ENCODE assay signal across 1 cellular context in the genomic region with DNA sequence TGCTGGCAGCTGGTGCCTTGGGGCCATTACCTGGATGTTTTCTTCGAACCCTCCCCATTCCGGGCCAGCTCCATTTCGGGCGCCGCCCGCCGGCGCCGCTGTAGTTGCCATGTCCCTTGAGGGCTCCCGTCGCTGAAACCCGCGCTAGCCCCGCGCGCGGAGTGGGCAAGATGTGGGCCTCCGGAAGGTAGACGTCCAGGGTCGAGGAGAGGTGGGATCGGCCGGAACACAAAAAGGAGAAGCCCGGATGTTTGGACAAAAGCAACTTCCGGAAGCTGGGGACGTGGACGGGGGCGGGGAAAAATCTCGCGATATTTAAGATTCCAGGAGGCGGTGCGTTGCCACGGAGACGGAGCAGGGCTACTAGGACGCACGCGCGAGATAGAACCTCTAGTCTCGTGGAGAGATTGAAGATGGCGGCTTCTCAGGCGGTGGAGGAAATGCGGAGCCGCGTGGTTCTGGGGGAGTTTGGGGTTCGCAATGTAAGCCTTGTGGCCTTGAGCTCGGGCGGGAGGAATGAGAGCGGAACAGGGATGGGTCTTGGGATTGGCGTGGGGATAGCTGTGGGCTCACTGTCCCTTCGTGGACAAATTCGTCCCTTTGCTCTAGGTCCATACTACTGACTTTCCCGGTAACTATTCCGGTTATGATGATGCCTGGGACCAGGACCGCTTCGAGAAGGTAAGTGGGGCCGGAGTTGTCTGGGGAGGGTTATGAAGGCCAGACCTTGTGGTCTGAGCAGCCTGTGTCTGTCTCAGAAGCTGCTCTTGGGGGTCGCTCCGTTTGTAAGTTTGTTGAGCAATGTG.
TF ChIP-seq lines count a peak whose summit lies in the region.

A gene with protein sequence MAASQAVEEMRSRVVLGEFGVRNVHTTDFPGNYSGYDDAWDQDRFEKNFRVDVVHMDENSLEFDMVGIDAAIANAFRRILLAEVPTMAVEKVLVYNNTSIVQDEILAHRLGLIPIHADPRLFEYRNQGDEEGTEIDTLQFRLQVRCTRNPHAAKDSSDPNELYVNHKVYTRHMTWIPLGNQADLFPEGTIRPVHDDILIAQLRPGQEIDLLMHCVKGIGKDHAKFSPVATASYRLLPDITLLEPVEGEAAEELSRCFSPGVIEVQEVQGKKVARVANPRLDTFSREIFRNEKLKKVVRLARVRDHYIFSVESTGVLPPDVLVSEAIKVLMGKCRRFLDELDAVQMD (plus strand): TSS at position 393 of the 806 bp plus-strand sequence. CDS start 21 bp downstream, at position 414.
A gene (minus strand): TSS at position 230 of the 806 bp plus-strand sequence. CDS start 119 bp downstream, at position 111.

TF ChIP-seq in HepG2, 621 proteins besides CTCF, POLR2A, EP300 and RAD21 (continued from another document and continues in another):
- TF ChIP-seq, protein P1, sequence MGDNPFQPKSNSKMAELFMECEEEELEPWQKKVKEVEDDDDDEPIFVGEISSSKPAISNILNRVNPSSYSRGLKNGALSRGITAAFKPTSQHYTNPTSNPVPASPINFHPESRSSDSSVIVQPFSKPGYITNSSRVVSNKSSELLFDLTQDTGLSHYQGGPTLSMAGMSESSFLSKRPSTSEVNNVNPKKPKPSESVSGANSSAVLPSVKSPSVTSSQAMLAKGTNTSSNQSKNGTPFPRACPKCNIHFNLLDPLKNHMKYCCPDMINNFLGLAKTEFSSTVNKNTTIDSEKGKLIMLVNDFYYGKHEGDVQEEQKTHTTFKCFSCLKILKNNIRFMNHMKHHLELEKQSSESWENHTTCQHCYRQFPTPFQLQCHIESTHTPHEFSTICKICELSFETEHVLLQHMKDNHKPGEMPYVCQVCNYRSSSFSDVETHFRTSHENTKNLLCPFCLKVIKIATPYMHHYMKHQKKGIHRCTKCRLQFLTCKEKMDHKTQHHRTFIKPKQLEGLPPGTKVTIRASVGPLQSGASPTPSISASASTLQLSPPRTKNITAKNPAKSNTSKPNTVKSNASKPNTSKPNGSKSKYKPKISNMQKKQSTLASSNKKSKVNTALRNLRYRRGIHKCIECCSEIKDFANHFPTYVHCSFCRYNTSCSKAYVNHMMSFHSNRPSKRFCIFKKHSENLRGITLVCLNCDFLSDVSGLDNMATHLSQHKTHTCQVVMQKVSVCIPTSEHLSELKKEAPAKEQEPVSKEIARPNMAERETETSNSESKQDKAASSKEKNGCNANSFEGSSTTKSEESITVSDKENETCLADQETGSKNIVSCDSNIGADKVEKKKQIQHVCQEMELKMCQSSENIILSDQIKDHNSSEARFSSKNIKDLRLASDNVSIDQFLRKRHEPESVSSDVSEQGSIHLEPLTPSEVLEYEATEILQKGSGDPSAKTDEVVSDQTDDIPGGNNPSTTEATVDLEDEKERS (CRISPR knock-in tag; IDR thresholded peaks at IDR 0.05): no peak
- TF ChIP-seq SRSF4 (IDR thresholded peaks at IDR 0.05; ENCODE audit: low read depth, low read length, poor library complexity, severe bottlenecking) (no peak), CCDC6 (CRISPR knock-in tag; IDR thresholded peaks at IDR 0.05) (peak; percentile 82), ZNF747 (CRISPR knock-in tag; IDR thresholded peaks at IDR 0.05; ENCODE audit: borderline replicate concordance) (peak; percentile 72), SIN3B (IDR thresholded peaks at IDR 0.05; ENCODE audit: low read length) (peak; percentile 89), KDM3A (CRISPR knock-in tag; IDR thresholded peaks at IDR 0.05; ENCODE audit: low read depth) (peak; percentile 91), ZMYM4 (CRISPR knock-in tag; IDR thresholded peaks at IDR 0.05) (peak; percentile 81), ZNF749 (CRISPR knock-in tag; IDR thresholded peaks at IDR 0.05; ENCODE audit: borderline replicate concordance) (peak; percentile 85; the same call in 1 of the 2 replicates), MYC (CRISPR knock-in tag; IDR thresholded peaks at IDR 0.05; ENCODE audit: borderline replicate concordance) (peak; percentile 98), ZFY (CRISPR knock-in tag; IDR thresholded peaks at IDR 0.05) (peak; percentile 95), CHCHD3 (CRISPR knock-in tag; IDR thresholded peaks at IDR 0.05) (0 out of 2 replicates have a peak, but pooled peaks have one; percentile 46), ZSCAN21 (CRISPR knock-in tag; IDR thresholded peaks at IDR 0.05; ENCODE audit: borderline replicate concordance) (peak; percentile 3; the same call in 1 of the 2 replicates), ZNF382 (CRISPR knock-in tag; IDR thresholded peaks at IDR 0.05; ENCODE audit: borderline replicate concordance) (no peak), ZNF256 (CRISPR knock-in tag; conservative IDR thresholded peaks at IDR 0.05) (0 out of 2 replicates have a peak, but pooled peaks have one; percentile 58), ZNF235 (CRISPR knock-in tag; IDR thresholded peaks at IDR 0.05; ENCODE audit: borderline replicate concordance) (peak; percentile 72; the same call in 1 of the 2 replicates), HNF4G (IDR thresholded peaks at IDR 0.05; ENCODE audit: borderline replicate concordance, low read depth, low read length) (no peak), HNF4G (CRISPR knock-in tag; IDR thresholded peaks at IDR 0.05; ENCODE audit: borderline replicate concordance, low read depth) (peak; percentile 69; the same call in 1 of the 2 replicates), ZBTB7A (CRISPR knock-in tag; IDR thresholded peaks at IDR 0.05) (no peak), MZF1 (CRISPR knock-in tag; IDR thresholded peaks at IDR 0.05; ENCODE audit: borderline replicate concordance) (no peak)
- TF ChIP-seq, protein P2, sequence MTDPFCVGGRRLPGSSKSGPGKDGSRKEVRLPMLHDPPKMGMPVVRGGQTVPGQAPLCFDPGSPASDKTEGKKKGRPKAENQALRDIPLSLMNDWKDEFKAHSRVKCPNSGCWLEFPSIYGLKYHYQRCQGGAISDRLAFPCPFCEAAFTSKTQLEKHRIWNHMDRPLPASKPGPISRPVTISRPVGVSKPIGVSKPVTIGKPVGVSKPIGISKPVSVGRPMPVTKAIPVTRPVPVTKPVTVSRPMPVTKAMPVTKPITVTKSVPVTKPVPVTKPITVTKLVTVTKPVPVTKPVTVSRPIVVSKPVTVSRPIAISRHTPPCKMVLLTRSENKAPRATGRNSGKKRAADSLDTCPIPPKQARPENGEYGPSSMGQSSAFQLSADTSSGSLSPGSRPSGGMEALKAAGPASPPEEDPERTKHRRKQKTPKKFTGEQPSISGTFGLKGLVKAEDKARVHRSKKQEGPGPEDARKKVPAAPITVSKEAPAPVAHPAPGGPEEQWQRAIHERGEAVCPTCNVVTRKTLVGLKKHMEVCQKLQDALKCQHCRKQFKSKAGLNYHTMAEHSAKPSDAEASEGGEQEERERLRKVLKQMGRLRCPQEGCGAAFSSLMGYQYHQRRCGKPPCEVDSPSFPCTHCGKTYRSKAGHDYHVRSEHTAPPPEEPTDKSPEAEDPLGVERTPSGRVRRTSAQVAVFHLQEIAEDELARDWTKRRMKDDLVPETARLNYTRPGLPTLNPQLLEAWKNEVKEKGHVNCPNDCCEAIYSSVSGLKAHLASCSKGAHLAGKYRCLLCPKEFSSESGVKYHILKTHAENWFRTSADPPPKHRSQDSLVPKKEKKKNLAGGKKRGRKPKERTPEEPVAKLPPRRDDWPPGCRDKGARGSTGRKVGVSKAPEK (CRISPR knock-in tag; IDR thresholded peaks at IDR 0.05; ENCODE audit: borderline replicate concordance): no peak
- TF ChIP-seq, protein P3, sequence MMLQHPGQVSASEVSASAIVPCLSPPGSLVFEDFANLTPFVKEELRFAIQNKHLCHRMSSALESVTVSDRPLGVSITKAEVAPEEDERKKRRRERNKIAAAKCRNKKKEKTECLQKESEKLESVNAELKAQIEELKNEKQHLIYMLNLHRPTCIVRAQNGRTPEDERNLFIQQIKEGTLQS (CRISPR knock-in tag; IDR thresholded peaks at IDR 0.05): no peak; the same call in 1 of the 2 replicates
- TF ChIP-seq, protein P4, sequence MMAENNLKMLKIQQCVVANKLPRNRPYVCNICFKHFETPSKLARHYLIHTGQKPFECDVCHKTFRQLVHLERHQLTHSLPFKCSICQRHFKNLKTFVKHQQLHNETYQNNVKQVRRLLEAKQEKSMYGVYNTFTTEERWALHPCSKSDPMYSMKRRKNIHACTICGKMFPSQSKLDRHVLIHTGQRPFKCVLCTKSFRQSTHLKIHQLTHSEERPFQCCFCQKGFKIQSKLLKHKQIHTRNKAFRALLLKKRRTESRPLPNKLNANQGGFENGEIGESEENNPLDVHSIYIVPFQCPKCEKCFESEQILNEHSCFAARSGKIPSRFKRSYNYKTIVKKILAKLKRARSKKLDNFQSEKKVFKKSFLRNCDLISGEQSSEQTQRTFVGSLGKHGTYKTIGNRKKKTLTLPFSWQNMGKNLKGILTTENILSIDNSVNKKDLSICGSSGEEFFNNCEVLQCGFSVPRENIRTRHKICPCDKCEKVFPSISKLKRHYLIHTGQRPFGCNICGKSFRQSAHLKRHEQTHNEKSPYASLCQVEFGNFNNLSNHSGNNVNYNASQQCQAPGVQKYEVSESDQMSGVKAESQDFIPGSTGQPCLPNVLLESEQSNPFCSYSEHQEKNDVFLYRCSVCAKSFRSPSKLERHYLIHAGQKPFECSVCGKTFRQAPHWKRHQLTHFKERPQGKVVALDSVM (CRISPR knock-in tag; IDR thresholded peaks at IDR 0.05): peak; percentile 42; the same call in 1 of the 2 replicates
- TF ChIP-seq, protein P5, sequence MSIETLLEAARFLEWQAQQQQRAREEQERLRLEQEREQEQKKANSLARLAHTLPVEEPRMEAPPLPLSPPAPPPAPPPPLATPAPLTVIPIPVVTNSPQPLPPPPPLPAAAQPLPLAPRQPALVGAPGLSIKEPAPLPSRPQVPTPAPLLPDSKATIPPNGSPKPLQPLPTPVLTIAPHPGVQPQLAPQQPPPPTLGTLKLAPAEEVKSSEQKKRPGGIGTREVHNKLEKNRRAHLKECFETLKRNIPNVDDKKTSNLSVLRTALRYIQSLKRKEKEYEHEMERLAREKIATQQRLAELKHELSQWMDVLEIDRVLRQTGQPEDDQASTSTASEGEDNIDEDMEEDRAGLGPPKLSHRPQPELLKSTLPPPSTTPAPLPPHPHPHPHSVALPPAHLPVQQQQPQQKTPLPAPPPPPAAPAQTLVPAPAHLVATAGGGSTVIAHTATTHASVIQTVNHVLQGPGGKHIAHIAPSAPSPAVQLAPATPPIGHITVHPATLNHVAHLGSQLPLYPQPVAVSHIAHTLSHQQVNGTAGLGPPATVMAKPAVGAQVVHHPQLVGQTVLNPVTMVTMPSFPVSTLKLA (IDR thresholded peaks at IDR 0.05): peak; percentile 84
- TF ChIP-seq, protein P6, sequence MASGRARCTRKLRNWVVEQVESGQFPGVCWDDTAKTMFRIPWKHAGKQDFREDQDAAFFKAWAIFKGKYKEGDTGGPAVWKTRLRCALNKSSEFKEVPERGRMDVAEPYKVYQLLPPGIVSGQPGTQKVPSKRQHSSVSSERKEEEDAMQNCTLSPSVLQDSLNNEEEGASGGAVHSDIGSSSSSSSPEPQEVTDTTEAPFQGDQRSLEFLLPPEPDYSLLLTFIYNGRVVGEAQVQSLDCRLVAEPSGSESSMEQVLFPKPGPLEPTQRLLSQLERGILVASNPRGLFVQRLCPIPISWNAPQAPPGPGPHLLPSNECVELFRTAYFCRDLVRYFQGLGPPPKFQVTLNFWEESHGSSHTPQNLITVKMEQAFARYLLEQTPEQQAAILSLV (CRISPR knock-in tag; IDR thresholded peaks at IDR 0.05; ENCODE audit: borderline replicate concordance): peak; percentile 59
- TF ChIP-seq, protein P7, sequence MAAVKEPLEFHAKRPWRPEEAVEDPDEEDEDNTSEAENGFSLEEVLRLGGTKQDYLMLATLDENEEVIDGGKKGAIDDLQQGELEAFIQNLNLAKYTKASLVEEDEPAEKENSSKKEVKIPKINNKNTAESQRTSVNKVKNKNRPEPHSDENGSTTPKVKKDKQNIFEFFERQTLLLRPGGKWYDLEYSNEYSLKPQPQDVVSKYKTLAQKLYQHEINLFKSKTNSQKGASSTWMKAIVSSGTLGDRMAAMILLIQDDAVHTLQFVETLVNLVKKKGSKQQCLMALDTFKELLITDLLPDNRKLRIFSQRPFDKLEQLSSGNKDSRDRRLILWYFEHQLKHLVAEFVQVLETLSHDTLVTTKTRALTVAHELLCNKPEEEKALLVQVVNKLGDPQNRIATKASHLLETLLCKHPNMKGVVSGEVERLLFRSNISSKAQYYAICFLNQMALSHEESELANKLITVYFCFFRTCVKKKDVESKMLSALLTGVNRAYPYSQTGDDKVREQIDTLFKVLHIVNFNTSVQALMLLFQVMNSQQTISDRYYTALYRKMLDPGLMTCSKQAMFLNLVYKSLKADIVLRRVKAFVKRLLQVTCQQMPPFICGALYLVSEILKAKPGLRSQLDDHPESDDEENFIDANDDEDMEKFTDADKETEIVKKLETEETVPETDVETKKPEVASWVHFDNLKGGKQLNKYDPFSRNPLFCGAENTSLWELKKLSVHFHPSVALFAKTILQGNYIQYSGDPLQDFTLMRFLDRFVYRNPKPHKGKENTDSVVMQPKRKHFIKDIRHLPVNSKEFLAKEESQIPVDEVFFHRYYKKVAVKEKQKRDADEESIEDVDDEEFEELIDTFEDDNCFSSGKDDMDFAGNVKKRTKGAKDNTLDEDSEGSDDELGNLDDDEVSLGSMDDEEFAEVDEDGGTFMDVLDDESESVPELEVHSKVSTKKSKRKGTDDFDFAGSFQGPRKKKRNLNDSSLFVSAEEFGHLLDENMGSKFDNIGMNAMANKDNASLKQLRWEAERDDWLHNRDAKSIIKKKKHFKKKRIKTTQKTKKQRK (IDR thresholded peaks at IDR 0.05; ENCODE audit: low read length): no peak
